ENCODE assay signal across 21 cellular contexts in the genomic region with DNA sequence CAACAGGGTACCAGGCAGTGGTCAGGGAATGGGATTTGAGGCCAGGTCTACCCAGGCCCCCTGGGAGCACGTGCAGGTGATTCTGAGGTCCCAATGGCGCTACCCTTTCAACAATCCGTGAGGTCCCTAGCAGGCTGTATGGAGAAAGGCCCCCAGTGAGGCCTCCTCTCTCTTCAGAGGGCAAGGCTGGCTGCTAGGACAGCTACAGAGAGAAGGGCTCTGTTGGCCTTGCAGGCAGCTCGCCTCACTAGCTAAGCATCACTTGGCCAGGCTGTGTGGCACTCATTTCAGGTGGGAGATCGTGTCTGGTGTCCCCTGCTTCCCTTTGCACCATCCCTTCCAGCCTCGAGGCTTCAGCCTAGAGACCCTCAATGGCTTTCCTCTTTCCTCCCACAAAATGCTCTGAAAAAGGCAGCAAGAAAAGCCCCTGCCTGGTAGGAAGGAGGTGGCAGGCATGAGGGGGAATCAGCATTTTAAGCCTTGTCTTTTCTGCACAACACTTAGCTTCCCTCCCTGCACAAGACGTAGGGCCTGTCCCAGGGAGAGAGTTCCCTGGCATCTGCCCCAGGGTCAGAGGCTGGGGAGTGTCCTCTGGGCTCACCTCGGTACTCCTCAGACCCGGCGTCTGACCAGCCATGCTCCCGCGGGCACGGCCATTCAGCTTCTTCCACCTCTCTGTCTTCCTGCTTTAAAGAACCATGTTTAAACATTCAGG.
DNase-seq lines count a peak whose midpoint lies in the region; ATAC-seq and TF ChIP-seq lines count a peak whose summit lies in the region.
"Had no signal": no experiment of that assay in that cellular context is flagged by ENCODE, and none has a peak within 500 bp of the region (broad histone marks: within the 10 kb centered on the region; RNA-seq: fewer than 3 reads in every experiment).

No MANE protein-coding gene starts in this region.

- H3K27me3 ChIP-seq in Panc1 (ENCODE audit: control insufficient read depth, insufficient read depth, low read length) (no peaks in the 10 kb centered on the region), esophagus (ENCODE audit: control insufficient read depth in 1 of 2, insufficient read depth in 2 of 2, low read length in 2 of 2) (no peaks in the 10 kb centered on the region), sigmoid colon (no peaks in the 10 kb centered on the region), H9 (ENCODE audit: insufficient read depth, low read length) (no peaks in the 10 kb centered on the region)
- H3K27me3 ChIP-seq: ascending aorta had no signal

- H3K4me1 Mint-ChIP-seq in Calu3 (ENCODE audit: low read depth, unreplicated experiment) = peaks cover 86% of the 10 kb centered on the region
- peaks cover 0 to 9% of the 10 kb centered on the region in 2 experiments; a peak in 2 of 4 replicates for H3K4me1 Mint-ChIP-seq in H9
- H3K4me1 Mint-ChIP-seq in chondrocyte (ENCODE audit: low read depth) = peaks cover 5% of the 10 kb centered on the region
- H3K4me1 Mint-ChIP-seq: activated naive CD4-positive, alpha-beta T cell treated with anti-CD3 and anti-CD28 coated beads, Interleukin-2, amount 10 ng/mL, durations not matched to agents 7 days and 5 days had no signal

- in situ Hi-C loops in Panc1 (cut with HindIII; ENCODE audit: low pct_unique_long_range_greater_than_20kb, low sequenced_read_pairs) = no loop called here

- TF ChIP-seq CTCF in Calu3 (IDR thresholded peaks at IDR 0.05; ENCODE audit: unreplicated experiment) (no peak), Panc1 (IDR thresholded peaks at IDR 0.05) (no peak), sigmoid colon (IDR thresholded peaks at IDR 0.05) (no peak), H9 (conservative IDR thresholded peaks at IDR 0.05) (no peak), chondrocyte (IDR thresholded peaks at IDR 0.05) (no peak)

- no peak overlapping the region for H4K91ac ChIP-seq in H9 (ENCODE audit: insufficient read length, low read depth, low read length)

- H3K36me3 Mint-ChIP-seq in Calu3 (ENCODE audit: insufficient read depth, unreplicated experiment) (peaks cover 65% of the 10 kb centered on the region), H9 (ENCODE audit: insufficient read depth in 1 of 3, low read depth in 3 of 3) (peaks cover 5 to 16% (median 8%) of the 10 kb centered on the region in 3 experiments; a peak in 5 of 7 replicates), chondrocyte (ENCODE audit: low read depth) (no peaks in the 10 kb centered on the region)
- H3K36me3 Mint-ChIP-seq: activated naive CD4-positive, alpha-beta T cell treated with anti-CD3 and anti-CD28 coated beads, Interleukin-2, amount 10 ng/mL, durations not matched to agents 7 days and 5 days had no signal

- no peaks in the 10 kb centered on the region for H3K79me2 ChIP-seq in H9 (ENCODE audit: insufficient read depth, low read length)

- CTCF ChIA-PET in Calu3 (lab: Charles Lee) (interaction anchor here (1.1 to 1.7 kb wide), 5 partner anchors 7 to 159 kb away, joined by 3 to 10 read pairs (median 7); no protein-coding TSS in a partner anchor), Panc1 (lab: Charles Lee) (no interaction called here)

- no peaks in the 10 kb centered on the region for H3K79me1 ChIP-seq in H9 (ENCODE audit: insufficient read depth, low read depth, low read length, poor library complexity, severe bottlenecking)

- no peak for TF ChIP-seq EP300 in sigmoid colon (IDR thresholded peaks at IDR 0.05)

- no peak overlapping the region for H3K4ac ChIP-seq in H9 (ENCODE audit: low read depth, low read length)

- H4K5ac ChIP-seq in H9 (ENCODE audit: insufficient read length, low read depth, low read length) = no peak overlapping the region

- H3K4me2 ChIP-seq in H9 (ENCODE audit: insufficient read depth, insufficient read length, low read length) = no peak overlapping the region

- no peaks in the 10 kb centered on the region for H3K9me3 ChIP-seq in Panc1 (ENCODE audit: control insufficient read depth, insufficient read depth, low read depth, low read length)
- H3K9me3 ChIP-seq in esophagus (ENCODE audit: control insufficient read depth in 2 of 2, insufficient read depth in 1 of 2, low read depth in 1 of 2, low read length in 1 of 2) = no peaks in the 10 kb centered on the region
- no peaks in the 10 kb centered on the region for H3K9me3 ChIP-seq in sigmoid colon
- H3K9me3 ChIP-seq in H9 (ENCODE audit: control insufficient read depth, low read depth, low read length) = no peaks in the 10 kb centered on the region
- H3K9me3 ChIP-seq: ascending aorta had no signal

- POLR2A ChIA-PET in Panc1 (lab: Charles Lee) = no interaction called here

- peak overlapping the region; percentile 98 for H3K27ac Mint-ChIP-seq in Calu3 (ENCODE audit: unreplicated experiment)
- H3K27ac Mint-ChIP-seq in H9 = peak overlapping the region in 1 of 3 experiments; percentile 53; a peak in 1 of 7 replicates
- H3K27ac Mint-ChIP-seq in chondrocyte (ENCODE audit: unreplicated experiment) = no peak overlapping the region
- H3K27ac Mint-ChIP-seq: activated naive CD4-positive, alpha-beta T cell treated with anti-CD3 and anti-CD28 coated beads, Interleukin-2, amount 10 ng/mL, durations not matched to agents 7 days and 5 days; activated T-cell treated with anti-CD3 and anti-CD28 coated beads, Interleukin-2, amount 50 U/mL, for 24 hours; CD4-positive, alpha-beta T cell had no signal

- no peaks in the 10 kb centered on the region for H3K23me2 ChIP-seq in H9 (ENCODE audit: insufficient read length, low read depth, low read length, poor library complexity, severe bottlenecking)

- no TSS peak for BruUV-seq in Calu3 (replicated peaks; lab: Mats Ljungman, UMichigan)
- no TSS peak for BruUV-seq in Panc1 (replicated peaks; lab: Mats Ljungman, UMichigan)

- peak; percentile 15; the same call in 1 of the 2 replicates for ATAC-seq in Panc1
- no peak for ATAC-seq in HG02623 (IDR thresholded peaks at IDR 0.05; ENCODE audit: unreplicated experiment)

- no peak overlapping the region for H4K8ac ChIP-seq in H9 (replicated peaks; ENCODE audit: insufficient read length, low read depth, low read length)

- no peak overlapping the region for H3K56ac ChIP-seq in H9 (ENCODE audit: insufficient read length, low read depth, low read length)

- H3K14ac ChIP-seq in H9 (ENCODE audit: insufficient read depth, low read length) = no peak overlapping the region

- H2BK120ac ChIP-seq in H9 (ENCODE audit: low read depth, low read length, poor library complexity, severe bottlenecking) = no peak overlapping the region

- no peak for TF ChIP-seq POLR2A in sigmoid colon (IDR thresholded peaks at IDR 0.05)

- peaks cover 17% of the 10 kb centered on the region for H3K9me3 Mint-ChIP-seq in Calu3 (ENCODE audit: low read depth, unreplicated experiment)
- H3K9me3 Mint-ChIP-seq in H9 = peaks cover 12 to 18% of the 10 kb centered on the region in 2 experiments
- no peaks in the 10 kb centered on the region for H3K9me3 Mint-ChIP-seq in chondrocyte (ENCODE audit: low read depth)
- H3K9me3 Mint-ChIP-seq: CD4-positive, alpha-beta T cell had no signal

- H3K18ac ChIP-seq in H9 (ENCODE audit: insufficient read length, low read depth, low read length) = no peak overlapping the region

- H3K27me3 Mint-ChIP-seq in Calu3 (ENCODE audit: unreplicated experiment) (no peaks in the 10 kb centered on the region), H9 (ENCODE audit: low read depth) (peaks cover 6% of the 10 kb centered on the region), chondrocyte (ENCODE audit: low read depth) (no peaks in the 10 kb centered on the region)
- H3K27me3 Mint-ChIP-seq: activated naive CD4-positive, alpha-beta T cell treated with anti-CD3 and anti-CD28 coated beads, Interleukin-2, amount 10 ng/mL, durations not matched to agents 7 days and 5 days had no signal

- no peak overlapping the region for H3K9ac ChIP-seq in H9 (ENCODE audit: extremely low read depth, insufficient read length, low read length)

- DNase-seq in Calu3 (no peak), Panc1 (ENCODE audit: low read depth, low spot score) (no peak), sigmoid colon (peak; percentile 49), H9 (no peak), LoVo (ENCODE audit: low spot score) (no peak), chondrocyte (ENCODE audit: low spot score) (no peak)
- DNase-seq: activated CD4-positive, alpha-beta T cell treated with anti-CD3 and anti-CD28 coated beads, Interleukin-2, amount 50 U/mL, for 48 hours; activated naive CD4-positive, alpha-beta T cell treated with anti-CD3 and anti-CD28 coated beads, Interleukin-2, amount 10 ng/mL, durations not matched to agents 7 days and 5 days; activated T-cell treated with anti-CD3 and anti-CD28 coated beads, Interleukin-2, amount 50 U/mL, for 24 hours; CD4-positive, alpha-beta T cell; cortex of kidney; hypothalamus; MV-4-11; NCI-H1930; NCI-H446; stimulated activated CD8-positive, alpha-beta memory T cell treated with anti-CD3 and anti-CD28 coated beads, Interleukin-4, amount 100 ng/mL, for 48 hours; WERI-Rb-1 had no signal

- no peaks in the 10 kb centered on the region for H3K36me3 ChIP-seq in Panc1 (ENCODE audit: control insufficient read depth, insufficient read depth, low read length)
- H3K36me3 ChIP-seq in esophagus (ENCODE audit: control insufficient read depth in 2 of 2, insufficient read depth in 2 of 2, low read length in 1 of 2) = no peaks in the 10 kb centered on the region
- H3K36me3 ChIP-seq in sigmoid colon = no peaks in the 10 kb centered on the region
- H3K36me3 ChIP-seq: ascending aorta, WERI-Rb-1 had no signal

- no peak overlapping the region for H3T11ph ChIP-seq in H9 (ENCODE audit: low read length)

- WGBS in esophagus, 2 donors = 82 to 91% methylated on average over 13 of the region's 13 CpGs
- WGBS in sigmoid colon, 2 donors = 70 to 83% methylated on average over 13 of the region's 13 CpGs
- no CpG with 5 or more reads among the region's 13 CpGs for WGBS in H9 (ENCODE audit: extremely low coverage, insufficient read length, low lambda C conversion rate)

- H2BK5ac ChIP-seq in H9 (ENCODE audit: insufficient read length, low read length) = no peak overlapping the region

- H2AK5ac ChIP-seq in H9 (ENCODE audit: insufficient read length, low read length) = no peak overlapping the region

- no peak overlapping the region for H2BK20ac ChIP-seq in H9 (ENCODE audit: low read depth, low read length, poor library complexity, severe bottlenecking)

- H3K4me1 ChIP-seq in Panc1 (ENCODE audit: control insufficient read depth, insufficient read depth, low read length) (peaks cover 29% of the 10 kb centered on the region), esophagus (ENCODE audit: control insufficient read depth in 2 of 2, insufficient read depth in 2 of 2, low read length in 1 of 2) (peaks cover 2 to 21% of the 10 kb centered on the region in 2 donors), sigmoid colon (peaks cover 0 to 38% (median 34%) of the 10 kb centered on the region in 4 donors), H9 (ENCODE audit: insufficient read depth, low read length) (no peaks in the 10 kb centered on the region)

- no peak overlapping the region for H2BK12ac ChIP-seq in H9 (ENCODE audit: insufficient read length, low read depth, low read length)

- no peaks in the 10 kb centered on the region for H4K20me1 ChIP-seq in H9 (ENCODE audit: control insufficient read depth, insufficient read depth, insufficient read length)

- H2BK15ac ChIP-seq in H9 (ENCODE audit: low read depth, low read length) = no peak overlapping the region

- H3K27ac ChIP-seq in Panc1 (ENCODE audit: low read length) = peak overlapping the region; percentile 70
- H3K27ac ChIP-seq in esophagus (ENCODE audit: low read depth in 2 of 2, low read length in 1 of 2) = peak overlapping the region; percentile 36 to 66
- H3K27ac ChIP-seq in sigmoid colon = peak overlapping the region in 2 of 4 donors; percentile 78 to 82
- no peak overlapping the region for H3K27ac ChIP-seq in H9 (ENCODE audit: insufficient read length, low read depth, low read length)
- H3K27ac ChIP-seq: ascending aorta, WERI-Rb-1 had no signal

- H3K4me3 Mint-ChIP-seq in Calu3 (ENCODE audit: low read depth, unreplicated experiment) (peak overlapping the region; percentile 27), H9 (no peak overlapping the region), chondrocyte (ENCODE audit: unreplicated experiment) (no peak overlapping the region)
- H3K4me3 Mint-ChIP-seq: activated naive CD4-positive, alpha-beta T cell treated with anti-CD3 and anti-CD28 coated beads, Interleukin-2, amount 10 ng/mL, durations not matched to agents 7 days and 5 days; activated T-cell treated with anti-CD3 and anti-CD28 coated beads, Interleukin-2, amount 50 U/mL, for 24 hours; CD4-positive, alpha-beta T cell; mesothelial cell of epicardium had no signal

- H2AFZ ChIP-seq in H9 (ENCODE audit: low read length) = no peak overlapping the region

- H3K4me3 ChIP-seq in Panc1 (ENCODE audit: low read depth in 2 of 2, low read length in 2 of 2) (no peak overlapping the region), esophagus (ENCODE audit: low read depth in 1 of 2, low read length in 2 of 2) (no peak overlapping the region), sigmoid colon (no peak overlapping the region)
- H3K4me3 ChIP-seq: ascending aorta had no signal

- no peak overlapping the region for H3K23ac ChIP-seq in H9 (ENCODE audit: insufficient read length, low read depth, low read length)

- intact Hi-C loops in Calu3 (cut with micrococcal nuclease; ENCODE audit: unreplicated experiment) (no loop called here), Panc1 (cut with micrococcal nuclease; ENCODE audit: unreplicated experiment) (no loop called here), sigmoid colon (cut with DNase I) (no loop called here)
